1 cellular context compared by ENCODE assay signal in the genomic region with DNA sequence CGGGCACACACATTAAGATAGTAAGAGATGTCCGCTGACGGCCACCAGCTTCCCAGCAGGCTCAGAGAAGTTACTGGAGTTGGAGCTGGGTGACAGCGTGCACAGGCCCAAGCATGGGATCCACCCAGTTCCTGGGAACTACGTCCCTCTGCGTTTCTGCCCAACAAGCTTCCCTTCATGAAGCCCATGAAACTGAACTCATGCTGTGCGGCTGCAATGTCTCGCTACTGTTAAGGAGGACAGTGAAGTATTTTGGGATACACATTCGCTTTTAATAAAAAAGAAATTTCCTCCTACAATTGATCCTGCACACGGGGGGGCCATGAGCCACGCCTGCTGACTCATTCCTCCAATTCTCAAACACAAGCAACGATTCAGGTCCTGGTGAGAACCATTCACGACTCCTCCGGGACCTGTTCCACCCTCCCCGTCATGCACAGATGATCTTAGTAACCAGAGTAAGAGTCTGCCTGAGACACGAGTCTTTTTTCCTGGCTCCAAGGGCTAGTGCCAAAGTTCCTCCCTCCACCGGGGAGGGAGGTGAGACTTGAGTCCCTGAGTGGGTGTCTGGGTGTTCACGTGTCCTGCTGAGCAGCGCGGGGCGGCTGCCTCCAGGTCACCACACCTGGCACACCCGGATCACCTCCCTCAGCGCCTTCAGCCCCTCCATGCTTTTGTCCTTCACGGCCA.
TF ChIP-seq lines count a peak whose summit lies in the region.

No MANE protein-coding gene starts in this region.

TF ChIP-seq in HepG2, 621 proteins besides CTCF, POLR2A, EP300 and RAD21:
- TF ChIP-seq, protein P1, sequence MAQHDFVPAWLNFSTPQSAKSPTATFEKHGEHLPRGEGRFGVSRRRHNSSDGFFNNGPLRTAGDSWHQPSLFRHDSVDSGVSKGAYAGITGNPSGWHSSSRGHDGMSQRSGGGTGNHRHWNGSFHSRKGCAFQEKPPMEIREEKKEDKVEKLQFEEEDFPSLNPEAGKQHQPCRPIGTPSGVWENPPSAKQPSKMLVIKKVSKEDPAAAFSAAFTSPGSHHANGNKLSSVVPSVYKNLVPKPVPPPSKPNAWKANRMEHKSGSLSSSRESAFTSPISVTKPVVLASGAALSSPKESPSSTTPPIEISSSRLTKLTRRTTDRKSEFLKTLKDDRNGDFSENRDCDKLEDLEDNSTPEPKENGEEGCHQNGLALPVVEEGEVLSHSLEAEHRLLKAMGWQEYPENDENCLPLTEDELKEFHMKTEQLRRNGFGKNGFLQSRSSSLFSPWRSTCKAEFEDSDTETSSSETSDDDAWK (CRISPR knock-in tag; IDR thresholded peaks at IDR 0.05) = no peak
- TF ChIP-seq, protein P2, sequence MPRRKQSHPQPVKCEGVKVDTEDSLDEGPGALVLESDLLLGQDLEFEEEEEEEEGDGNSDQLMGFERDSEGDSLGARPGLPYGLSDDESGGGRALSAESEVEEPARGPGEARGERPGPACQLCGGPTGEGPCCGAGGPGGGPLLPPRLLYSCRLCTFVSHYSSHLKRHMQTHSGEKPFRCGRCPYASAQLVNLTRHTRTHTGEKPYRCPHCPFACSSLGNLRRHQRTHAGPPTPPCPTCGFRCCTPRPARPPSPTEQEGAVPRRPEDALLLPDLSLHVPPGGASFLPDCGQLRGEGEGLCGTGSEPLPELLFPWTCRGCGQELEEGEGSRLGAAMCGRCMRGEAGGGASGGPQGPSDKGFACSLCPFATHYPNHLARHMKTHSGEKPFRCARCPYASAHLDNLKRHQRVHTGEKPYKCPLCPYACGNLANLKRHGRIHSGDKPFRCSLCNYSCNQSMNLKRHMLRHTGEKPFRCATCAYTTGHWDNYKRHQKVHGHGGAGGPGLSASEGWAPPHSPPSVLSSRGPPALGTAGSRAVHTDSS (CRISPR knock-in tag; conservative IDR thresholded peaks at IDR 0.05) = no peak
- no peak for TF ChIP-seq ZNF589 (CRISPR knock-in tag; conservative IDR thresholded peaks at IDR 0.05)
- no peak for TF ChIP-seq FLYWCH1 (CRISPR knock-in tag; IDR thresholded peaks at IDR 0.05)
- 0 out of 2 replicates have a peak, but pooled peaks have one; percentile 27 for TF ChIP-seq RBFOX2 (IDR thresholded peaks at IDR 0.05; ENCODE audit: low read depth, low read length)
- TF ChIP-seq AHR (CRISPR knock-in tag; IDR thresholded peaks at IDR 0.05) = no peak
